In the genomic region with DNA sequence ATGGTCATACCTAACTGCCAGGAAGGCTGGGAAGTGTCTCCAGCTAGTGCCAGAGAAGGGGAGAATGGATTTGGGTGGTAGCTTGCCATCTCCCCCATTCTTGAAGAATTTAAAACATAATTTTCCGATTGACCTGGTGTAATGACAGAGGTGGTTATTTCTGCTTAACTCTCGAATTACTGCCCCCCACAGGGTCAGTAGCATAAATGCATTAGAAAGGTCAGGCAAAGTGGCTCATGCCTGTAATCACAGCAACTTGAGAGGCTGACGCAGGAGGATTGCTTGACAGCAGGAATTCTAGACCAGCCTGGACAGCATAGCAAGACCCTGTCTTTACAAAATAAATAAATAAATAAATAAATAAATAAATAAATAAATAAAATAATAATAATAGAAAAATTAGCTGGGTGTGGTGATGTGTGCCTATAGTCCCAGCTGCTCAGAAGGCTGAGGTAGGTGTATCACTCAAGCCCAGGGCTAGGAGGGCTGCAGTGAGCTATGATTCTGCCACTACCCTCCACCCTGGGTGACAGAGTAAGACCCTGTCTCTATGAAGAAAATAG, we compare ENCODE assay signal across 3 cellular contexts.
A peak's percentile ranks its signal among the peaks of the same experiment; 100 is the strongest.
TF ChIP-seq lines count a peak whose summit lies in the region.

No MANE protein-coding gene starts in this region.

TF ChIP-seq in A549, 52 proteins besides CTCF, POLR2A, EP300 and RAD21:
- TF ChIP-seq CHD2 (IDR thresholded peaks at IDR 0.05; ENCODE audit: low read length, partially characterized antibody) (no peak), ZC3H11A (IDR thresholded peaks at IDR 0.05) (peak; percentile 65), MYC (IDR thresholded peaks at IDR 0.05; ENCODE audit: borderline replicate concordance, low read length) (no peak), MAZ (IDR thresholded peaks at IDR 0.05; ENCODE audit: borderline replicate concordance, low read depth, low read length) (no peak), HES2 (IDR thresholded peaks at IDR 0.05) (no peak), EHF (CRISPR knock-in tag; IDR thresholded peaks at IDR 0.05) (no peak)

TF ChIP-seq in GM23338, 12 proteins besides CTCF, POLR2A, EP300 and RAD21:
- TF ChIP-seq EZH2 (IDR thresholded peaks at IDR 0.05; ENCODE audit: low read depth, unreplicated experiment) = no peak
- TF ChIP-seq, protein P1, sequence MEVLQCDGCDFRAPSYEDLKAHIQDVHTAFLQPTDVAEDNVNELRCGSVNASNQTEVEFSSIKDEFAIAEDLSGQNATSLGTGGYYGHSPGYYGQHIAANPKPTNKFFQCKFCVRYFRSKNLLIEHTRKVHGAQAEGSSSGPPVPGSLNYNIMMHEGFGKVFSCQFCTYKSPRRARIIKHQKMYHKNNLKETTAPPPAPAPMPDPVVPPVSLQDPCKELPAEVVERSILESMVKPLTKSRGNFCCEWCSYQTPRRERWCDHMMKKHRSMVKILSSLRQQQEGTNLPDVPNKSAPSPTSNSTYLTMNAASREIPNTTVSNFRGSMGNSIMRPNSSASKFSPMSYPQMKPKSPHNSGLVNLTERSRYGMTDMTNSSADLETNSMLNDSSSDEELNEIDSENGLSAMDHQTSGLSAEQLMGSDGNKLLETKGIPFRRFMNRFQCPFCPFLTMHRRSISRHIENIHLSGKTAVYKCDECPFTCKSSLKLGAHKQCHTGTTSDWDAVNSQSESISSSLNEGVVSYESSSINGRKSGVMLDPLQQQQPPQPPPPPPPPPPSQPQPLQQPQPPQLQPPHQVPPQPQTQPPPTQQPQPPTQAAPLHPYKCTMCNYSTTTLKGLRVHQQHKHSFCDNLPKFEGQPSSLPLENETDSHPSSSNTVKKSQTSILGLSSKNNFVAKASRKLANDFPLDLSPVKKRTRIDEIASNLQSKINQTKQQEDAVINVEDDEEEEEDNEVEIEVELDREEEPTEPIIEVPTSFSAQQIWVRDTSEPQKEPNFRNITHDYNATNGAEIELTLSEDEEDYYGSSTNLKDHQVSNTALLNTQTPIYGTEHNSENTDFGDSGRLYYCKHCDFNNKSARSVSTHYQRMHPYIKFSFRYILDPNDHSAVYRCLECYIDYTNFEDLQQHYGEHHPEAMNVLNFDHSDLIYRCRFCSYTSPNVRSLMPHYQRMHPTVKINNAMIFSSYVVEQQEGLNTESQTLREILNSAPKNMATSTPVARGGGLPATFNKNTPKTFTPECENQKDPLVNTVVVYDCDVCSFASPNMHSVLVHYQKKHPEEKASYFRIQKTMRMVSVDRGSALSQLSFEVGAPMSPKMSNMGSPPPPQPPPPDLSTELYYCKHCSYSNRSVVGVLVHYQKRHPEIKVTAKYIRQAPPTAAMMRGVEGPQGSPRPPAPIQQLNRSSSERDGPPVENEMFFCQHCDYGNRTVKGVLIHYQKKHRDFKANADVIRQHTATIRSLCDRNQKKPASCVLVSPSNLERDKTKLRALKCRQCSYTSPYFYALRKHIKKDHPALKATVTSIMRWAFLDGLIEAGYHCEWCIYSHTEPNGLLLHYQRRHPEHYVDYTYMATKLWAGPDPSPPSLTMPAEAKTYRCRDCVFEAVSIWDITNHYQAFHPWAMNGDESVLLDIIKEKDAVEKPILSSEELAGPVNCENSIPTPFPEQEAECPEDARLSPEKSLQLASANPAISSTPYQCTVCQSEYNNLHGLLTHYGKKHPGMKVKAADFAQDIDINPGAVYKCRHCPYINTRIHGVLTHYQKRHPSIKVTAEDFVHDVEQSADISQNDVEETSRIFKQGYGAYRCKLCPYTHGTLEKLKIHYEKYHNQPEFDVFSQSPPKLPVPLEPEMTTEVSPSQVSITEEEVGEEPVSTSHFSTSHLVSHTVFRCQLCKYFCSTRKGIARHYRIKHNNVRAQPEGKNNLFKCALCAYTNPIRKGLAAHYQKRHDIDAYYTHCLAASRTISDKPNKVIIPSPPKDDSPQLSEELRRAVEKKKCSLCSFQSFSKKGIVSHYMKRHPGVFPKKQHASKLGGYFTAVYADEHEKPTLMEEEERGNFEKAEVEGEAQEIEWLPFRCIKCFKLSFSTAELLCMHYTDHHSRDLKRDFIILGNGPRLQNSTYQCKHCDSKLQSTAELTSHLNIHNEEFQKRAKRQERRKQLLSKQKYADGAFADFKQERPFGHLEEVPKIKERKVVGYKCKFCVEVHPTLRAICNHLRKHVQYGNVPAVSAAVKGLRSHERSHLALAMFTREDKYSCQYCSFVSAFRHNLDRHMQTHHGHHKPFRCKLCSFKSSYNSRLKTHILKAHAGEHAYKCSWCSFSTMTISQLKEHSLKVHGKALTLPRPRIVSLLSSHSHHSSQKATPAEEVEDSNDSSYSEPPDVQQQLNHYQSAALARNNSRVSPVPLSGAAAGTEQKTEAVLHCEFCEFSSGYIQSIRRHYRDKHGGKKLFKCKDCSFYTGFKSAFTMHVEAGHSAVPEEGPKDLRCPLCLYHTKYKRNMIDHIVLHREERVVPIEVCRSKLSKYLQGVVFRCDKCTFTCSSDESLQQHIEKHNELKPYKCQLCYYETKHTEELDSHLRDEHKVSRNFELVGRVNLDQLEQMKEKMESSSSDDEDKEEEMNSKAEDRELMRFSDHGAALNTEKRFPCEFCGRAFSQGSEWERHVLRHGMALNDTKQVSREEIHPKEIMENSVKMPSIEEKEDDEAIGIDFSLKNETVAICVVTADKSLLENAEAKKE (CRISPR knock-in tag; IDR thresholded peaks at IDR 0.05) = no peak
- TF ChIP-seq NANOG (IDR thresholded peaks at IDR 0.05; ENCODE audit: borderline replicate concordance) = no peak
- TF ChIP-seq EZH2phosphoT487 (IDR thresholded peaks at IDR 0.05; ENCODE audit: unreplicated experiment) = no peak
- no peak for TF ChIP-seq CREB1 (CRISPR knock-in tag; IDR thresholded peaks at IDR 0.05; ENCODE audit: low read depth)
- no peak for TF ChIP-seq STAT1 (IDR thresholded peaks at IDR 0.05; ENCODE audit: unreplicated experiment)
- TF ChIP-seq POLR2AphosphoS5 (IDR thresholded peaks at IDR 0.05; ENCODE audit: low read depth) = no peak
- no peak for TF ChIP-seq ZNF114 (CRISPR knock-in tag; IDR thresholded peaks at IDR 0.05)

TF ChIP-seq in H1, 55 proteins besides CTCF, POLR2A, EP300 and RAD21:
- TF ChIP-seq TAF7 (optimal IDR thresholded peaks at IDR 0.05; ENCODE audit: borderline replicate concordance, low read depth, low read length) (no peak), EGR1 (IDR thresholded peaks at IDR 0.05; ENCODE audit: borderline replicate concordance, low read depth, low read length) (no peak), CBX5 (IDR thresholded peaks at IDR 0.05; ENCODE audit: low read depth, low read length) (no peak), KDM4A (IDR thresholded peaks at IDR 0.05; ENCODE audit: low read depth, low read length, severe bottlenecking) (no peak), HDAC2 (IDR thresholded peaks at IDR 0.05; ENCODE audit: borderline replicate concordance in 1 of 2, low read depth in 2 of 2, low read length in 2 of 2) (no peak), SAP30 (IDR thresholded peaks at IDR 0.05; ENCODE audit: insufficient read depth, insufficient replicate concordance, low read length) (no peak), TEAD4 (IDR thresholded peaks at IDR 0.05; ENCODE audit: low read depth, low read length) (no peak), JUND (IDR thresholded peaks at IDR 0.05; ENCODE audit: low read length) (no peak), EZH2 (IDR thresholded peaks at IDR 0.05; ENCODE audit: low read depth, low read length, severe bottlenecking) (no peak), CREB1 (IDR thresholded peaks at IDR 0.05) (no peak), GTF2F1 (IDR thresholded peaks at IDR 0.05; ENCODE audit: borderline replicate concordance, low read depth, low read length) (no peak), HDAC6 (IDR thresholded peaks at IDR 0.05; ENCODE audit: low read depth, low read length) (no peak), BACH1 (IDR thresholded peaks at IDR 0.05; ENCODE audit: low read length) (no peak), CHD1 (IDR thresholded peaks at IDR 0.05; ENCODE audit: low read depth, low read length) (no peak), NANOG (IDR thresholded peaks at IDR 0.05; ENCODE audit: insufficient read depth, low read depth, low read length, poor library complexity, severe bottlenecking) (no peak), CEBPB (IDR thresholded peaks at IDR 0.05; ENCODE audit: low read depth, low read length) (no peak), CBX8 (IDR thresholded peaks at IDR 0.05; ENCODE audit: borderline replicate concordance, low read depth, low read length) (no peak), JUN (IDR thresholded peaks at IDR 0.05; ENCODE audit: low read depth, low read length) (no peak)
- TF ChIP-seq, protein P2, sequence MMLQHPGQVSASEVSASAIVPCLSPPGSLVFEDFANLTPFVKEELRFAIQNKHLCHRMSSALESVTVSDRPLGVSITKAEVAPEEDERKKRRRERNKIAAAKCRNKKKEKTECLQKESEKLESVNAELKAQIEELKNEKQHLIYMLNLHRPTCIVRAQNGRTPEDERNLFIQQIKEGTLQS (IDR thresholded peaks at IDR 0.05; ENCODE audit: insufficient read depth, low read depth, low read length) = no peak
